22 cellular contexts compared by ENCODE assay signal in genomic region chr6:104559435-104560202, GRCh38.
"Had no signal": no experiment of that assay in that cellular context is flagged by ENCODE, and none has a peak within 500 bp of the region (broad histone marks: within the 10 kb centered on the region; RNA-seq: fewer than 3 reads in every experiment).

No MANE protein-coding gene starts in this region.

- FAIRE-seq: colon, endothelial cell of umbilical vein, frontal cortex, islet of Langerhans, keratinocyte had no signal

- H3K4me3 ChIP-seq: coronary artery, esophagus muscularis mucosa, gastroesophageal sphincter, heart left ventricle, hepatocyte, left lung, lower lobe of right lung, mucosa of descending colon had no signal

- DNase-seq: dermis blood vessel endothelial cell; effector memory CD4-positive, alpha-beta T cell; foreskin fibroblast; heart left ventricle; hypothalamus; immature natural killer cell; left cardiac atrium; left lung; left ventricle myocardium superior; lower lobe of right lung; mesenchymal stem cell; mucosa of descending colon; naive B cell had no signal

- H3K9me3 ChIP-seq: esophagus muscularis mucosa, gastroesophageal sphincter, heart left ventricle, left lung, lower lobe of right lung, mucosa of descending colon had no signal

- H3K36me3 ChIP-seq: esophagus muscularis mucosa, gastroesophageal sphincter, heart left ventricle, left lung, lower lobe of right lung had no signal

- H3K27me3 ChIP-seq: esophagus muscularis mucosa, gastroesophageal sphincter, heart left ventricle, hepatocyte, left lung had no signal

- H3K4me1 ChIP-seq: esophagus muscularis mucosa, gastroesophageal sphincter, heart left ventricle, left lung, lower lobe of right lung had no signal

- H3K27ac ChIP-seq: coronary artery, esophagus muscularis mucosa, gastroesophageal sphincter, heart left ventricle, hepatocyte, left lung, lower lobe of right lung had no signal

- ATAC-seq: gastroesophageal sphincter, heart left ventricle, left cardiac atrium, left lung, left ventricle myocardium superior, lower lobe of right lung, mucosa of descending colon had no signal
